ENCODE assay signal across 8 cellular contexts in genomic region chr20:39072132-39072531, GRCh38.
"Had no signal": no experiment of that assay in that cellular context is flagged by ENCODE, and none has a peak within 500 bp of the region (broad histone marks: within the 10 kb centered on the region; RNA-seq: fewer than 3 reads in every experiment).

No MANE protein-coding gene starts in this region.

- H3K4me1 Mint-ChIP-seq: IgD-negative memory B cell had no signal

- H3K27ac Mint-ChIP-seq: HFFc6, IgD-negative memory B cell had no signal

- H3K36me3 ChIP-seq: HAP-1 had no signal

- H3K4me3 ChIP-seq: GM23248, HAP-1 had no signal

- H2AFZ ChIP-seq: GM23248 had no signal

- H3K4me1 ChIP-seq: HAP-1 had no signal

- H3K4me3 Mint-ChIP-seq: HFFc6, IgD-negative memory B cell had no signal

- DNase-seq: GM23248, GOT3, H7, HFFc6, KBM-7 had no signal

- H3K27ac ChIP-seq: GM23248, HL-60 had no signal

- H3K36me3 Mint-ChIP-seq: IgD-negative memory B cell had no signal
